ENCODE assay signal across 21 cellular contexts in the genomic region with DNA sequence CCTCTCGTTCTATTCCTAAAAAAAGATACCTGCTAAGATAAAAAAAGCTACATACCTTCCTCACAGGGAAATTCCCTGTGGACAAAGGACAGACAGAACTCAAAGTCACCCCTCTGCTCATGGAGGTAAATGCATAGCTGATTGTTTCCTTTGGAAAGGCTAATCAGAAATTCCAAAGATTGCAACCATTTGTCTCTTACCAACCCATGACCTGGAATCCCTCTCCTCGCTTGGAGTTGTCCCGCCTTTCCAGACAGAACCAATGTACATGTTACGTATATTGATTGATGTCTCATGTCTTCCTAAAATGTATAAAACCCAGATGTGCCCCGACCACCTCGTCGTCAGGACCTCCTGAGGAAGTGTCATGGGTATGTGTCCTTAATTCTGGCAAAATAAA. TPM values are rescaled to one million over a fixed set of nuclear protein-coding genes. Genes with fewer than 3 reads are reported as not detected.
"Had no signal": no experiment of that assay in that cellular context is flagged by ENCODE, and none has a peak within 500 bp of the region (broad histone marks: within the 10 kb centered on the region; RNA-seq: fewer than 3 reads in every experiment).

No MANE protein-coding gene starts in this region.

- H3K4me3 Mint-ChIP-seq: immature natural killer cell had no signal

- H3K27me3 ChIP-seq: dorsolateral prefrontal cortex, esophagus muscularis mucosa, gastroesophageal sphincter, heart left ventricle, hepatocyte had no signal

- H3K79me2 ChIP-seq: hepatocyte had no signal

- H3K27ac Mint-ChIP-seq: immature natural killer cell had no signal

- H3K4me2 ChIP-seq: hepatocyte had no signal

- ATAC-seq: foreskin keratinocyte, gastroesophageal sphincter, heart left ventricle, left colon, left lobe of liver, left ventricle myocardium superior, lower lobe of right lung, mucosa of descending colon had no signal

- H3K36me3 ChIP-seq: esophagus muscularis mucosa, gastroesophageal sphincter, heart left ventricle, lower lobe of right lung had no signal

- H2AFZ ChIP-seq: hepatocyte had no signal

- DNase-seq: dermis blood vessel endothelial cell; dorsolateral prefrontal cortex; effector CD4-positive, alpha-beta T cell; effector memory CD4-positive, alpha-beta T cell; foreskin keratinocyte; heart left ventricle; hypothalamus; immature natural killer cell; islet precursor cell; kidney; kidney glomerular epithelial cell; left colon; left ventricle myocardium superior; lower lobe of right lung; mesenchymal stem cell; mucosa of descending colon had no signal

- H3K9me3 Mint-ChIP-seq: immature natural killer cell had no signal

- H3K9me3 ChIP-seq: esophagus muscularis mucosa, gastroesophageal sphincter, heart left ventricle, lower lobe of right lung, mucosa of descending colon had no signal

- H3K36me3 Mint-ChIP-seq: immature natural killer cell had no signal

- H3K27ac ChIP-seq: coronary artery, dorsolateral prefrontal cortex, esophagus muscularis mucosa, foreskin keratinocyte, gastroesophageal sphincter, heart left ventricle, hepatocyte, lower lobe of right lung had no signal

- H3K4me1 Mint-ChIP-seq: immature natural killer cell had no signal

- H3K4me3 ChIP-seq: coronary artery, dorsolateral prefrontal cortex, esophagus muscularis mucosa, gastroesophageal sphincter, heart left ventricle, hepatocyte, lower lobe of right lung, mucosa of descending colon had no signal

RNA-seq across cellular contexts. Expression of gene LIFR, which starts 49.2 kb away (rescaled TPM):
- polyA plus RNA-seq: immature natural killer cell had no signal
